In the genomic region with DNA sequence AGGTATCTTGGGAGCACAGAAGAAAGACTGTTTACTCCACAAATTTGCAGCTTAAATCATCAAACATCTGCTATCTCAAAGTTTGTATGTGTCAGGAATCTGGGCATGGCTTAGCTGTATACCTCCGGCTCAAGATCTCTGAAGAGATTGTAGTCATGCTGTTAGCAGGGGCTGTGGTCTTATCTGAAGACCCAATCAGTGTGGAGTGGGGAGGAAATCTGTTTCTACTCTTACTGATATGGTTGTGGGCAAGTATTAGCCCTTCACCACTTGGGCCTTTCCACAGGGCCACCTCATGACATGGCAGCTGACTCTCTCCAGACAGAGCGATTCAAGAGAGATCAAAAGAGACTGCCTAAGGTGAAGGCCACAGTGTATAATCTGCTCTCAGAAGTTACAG, we compare ENCODE assay signal across 31 cellular contexts.
"Had no signal": no experiment of that assay in that cellular context is flagged by ENCODE, and none has a peak within 500 bp of the region (broad histone marks: within the 10 kb centered on the region; RNA-seq: fewer than 3 reads in every experiment).

No MANE protein-coding gene starts in this region.

- ATAC-seq: activated naive CD4-positive, alpha-beta T cell treated with anti-CD3 and anti-CD28 coated beads, Interleukin-2, amount 50 U/mL, for 72 hours; activated naive CD8-positive, alpha-beta T cell treated with anti-CD3 and anti-CD28 coated beads, Interleukin-2, amount 50 U/mL, for 24 hours; activated T-cell treated with anti-CD3 and anti-CD28 coated beads, Interleukin-2, amount 50 U/mL, for 4 hours; activated T-cell treated with anti-CD3 and anti-CD28 coated beads, Interleukin-2, amount 50 U/mL, for 72 hours; activated T-helper 17 cell treated with anti-CD3 and anti-CD28 coated beads, Interleukin-2, amount 50 U/mL, for 72 hours; body of pancreas had no signal

- DNase-seq: activated effector memory CD4-positive, alpha-beta T cell treated with anti-CD3 and anti-CD28 coated beads, Interleukin-2, amount 50 U/mL, for 16 hours; activated effector memory CD4-positive, alpha-beta T cell treated with Interleukin-2 at 50 U/mL for 16 hours; activated gamma-delta T cell; activated gamma-delta T cell treated with Interleukin-2 at 50 U/mL for 16 hours; activated naive CD4-positive, alpha-beta T cell; activated naive CD4-positive, alpha-beta T cell treated with anti-CD3 and anti-CD28 coated beads for 36 hours; activated naive CD4-positive, alpha-beta T cell treated with anti-CD3 and anti-CD28 coated beads, Interleukin-2, amount 10 ng/mL, durations not matched to agents 7 days and 5 days; activated naive CD4-positive, alpha-beta T cell treated with anti-CD3 and anti-CD28 coated beads, Interleukin-2, amount 50 U/mL, for 16 hours; activated naive CD4-positive, alpha-beta T cell treated with Interleukin-2 at 50 U/mL for 16 hours; activated naive CD8-positive, alpha-beta T cell treated with anti-CD3 and anti-CD28 coated beads for 36 hours; activated naive CD8-positive, alpha-beta T cell treated with anti-CD3 and anti-CD28 coated beads, Interleukin-2, amount 10 ng/mL, durations not matched to agents 7 days and 5 days; activated naive CD8-positive, alpha-beta T cell treated with anti-CD3 and anti-CD28 coated beads, Interleukin-2, amount 50 U/mL, for 24 hours; activated T-cell treated with anti-CD3 and anti-CD28 coated beads, Interleukin-2, amount 50 U/mL, for 24 hours; activated T-cell treated with anti-CD3 and anti-CD28 coated beads, Interleukin-2, amount 50 U/mL, for 4 hours; activated T-cell treated with anti-CD3 and anti-CD28 coated beads, Interleukin-2, amount 50 U/mL, for 48 hours; activated T-cell treated with anti-CD3 and anti-CD28 coated beads, Interleukin-2, amount 50 U/mL, for 72 hours; adrenal gland; amniotic stem cell; amygdala; anterior cingulate cortex; aorta; body of pancreas; brain microvascular endothelial cell; caudate nucleus; central memory CD4-positive, alpha-beta T cell; cerebellar nuclear complex had no signal

- H3K27me3 ChIP-seq: adrenal gland, ascending aorta, body of pancreas, brain microvascular endothelial cell, breast epithelium, cardiac muscle cell had no signal

- H3K36me3 ChIP-seq: adrenal gland, ascending aorta, brain microvascular endothelial cell, breast epithelium, cardiac muscle cell had no signal

- H3K4me3 ChIP-seq: adrenal gland, ascending aorta, body of pancreas, breast epithelium, cardiac muscle cell had no signal

- H3K4me1 ChIP-seq: adrenal gland, ascending aorta, body of pancreas, breast epithelium had no signal

- H3K27ac ChIP-seq: adrenal gland, ascending aorta, body of pancreas, brain microvascular endothelial cell, breast epithelium, cardiac muscle cell had no signal
